ENCODE assay signal across 28 cellular contexts in the genomic region with DNA sequence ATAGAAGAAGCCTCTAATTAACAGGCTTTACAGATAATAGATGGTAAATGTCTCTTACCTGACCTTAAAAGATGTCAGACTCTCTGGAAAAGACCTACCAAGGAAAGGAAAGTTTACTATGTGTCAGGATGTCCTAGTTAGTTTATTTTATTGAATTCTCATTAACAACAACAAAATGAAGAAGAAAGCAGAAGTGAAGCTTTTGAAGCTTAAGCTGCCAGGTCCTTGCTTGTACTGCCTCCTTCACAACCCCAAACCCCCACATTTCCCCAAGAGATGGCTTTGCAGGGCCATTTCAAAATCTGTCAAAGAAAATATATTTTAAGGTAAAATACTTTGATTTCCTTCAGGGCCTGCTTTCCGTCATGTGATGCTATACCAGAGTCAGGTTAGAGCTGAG.
"Had no signal": no experiment of that assay in that cellular context is flagged by ENCODE, and none has a peak within 500 bp of the region (broad histone marks: within the 10 kb centered on the region; RNA-seq: fewer than 3 reads in every experiment).

No MANE protein-coding gene starts in this region.

- ATAC-seq: activated CD4-positive, alpha-beta T cell treated with anti-CD3 and anti-CD28 coated beads for 36 hours; activated CD4-positive, CD25-positive, alpha-beta regulatory T cell treated with anti-CD3 and anti-CD28 coated beads, Interleukin-2, amount 50 U/mL, for 24 hours; activated CD8-positive, alpha-beta memory T cell treated with anti-CD3 and anti-CD28 coated beads, Interleukin-2, amount 10 ng/mL, durations not matched to agents 7 days and 5 days; activated CD8-positive, alpha-beta T cell treated with anti-CD3 and anti-CD28 coated beads, Interleukin-2, amount 10 ng/mL, durations not matched to agents 7 days and 5 days; activated naive CD8-positive, alpha-beta T cell treated with anti-CD3 and anti-CD28 coated beads, Interleukin-2, amount 50 U/mL, for 24 hours; WTC11 had no signal

- DNase-seq: activated CD4-positive, alpha-beta memory T cell treated with anti-CD3 and anti-CD28 coated beads, Interleukin-2, amount 10 ng/mL, durations not matched to agents 7 days and 5 days; activated CD4-positive, alpha-beta T cell treated with anti-CD3 and anti-CD28 coated beads for 1 hour; activated CD4-positive, alpha-beta T cell treated with anti-CD3 and anti-CD28 coated beads for 36 hours; activated CD4-positive, alpha-beta T cell treated with anti-CD3 and anti-CD28 coated beads for 48 hours; activated CD4-positive, alpha-beta T cell treated with anti-CD3 and anti-CD28 coated beads, Interleukin-2, amount 10 ng/mL, durations not matched to agents 7 days and 5 days; activated CD4-positive, alpha-beta T cell treated with anti-CD3 and anti-CD28 coated beads, Interleukin-2, amount 50 U/mL, for 48 hours; activated CD4-positive, CD25-positive, alpha-beta regulatory T cell; activated CD8-positive, alpha-beta memory T cell treated with anti-CD3 and anti-CD28 coated beads for 24 hours; activated CD8-positive, alpha-beta memory T cell treated with anti-CD3 and anti-CD28 coated beads, Interleukin-2, amount 10 ng/mL, durations not matched to agents 7 days and 5 days; activated CD8-positive, alpha-beta memory T cell treated with anti-CD3 and anti-CD28 coated beads, Interleukin-2, amount 50 U/mL, for 48 hours; activated CD8-positive, alpha-beta T cell treated with anti-CD3 and anti-CD28 coated beads, Interleukin-2, amount 10 ng/mL, durations not matched to agents 7 days and 5 days; activated effector memory CD4-positive, alpha-beta T cell treated with Interleukin-2 at 50 U/mL for 16 hours; activated gamma-delta T cell; activated naive CD4-positive, alpha-beta T cell treated with anti-CD3 and anti-CD28 coated beads, Interleukin-2, amount 10 ng/mL, durations not matched to agents 7 days and 5 days; activated naive CD4-positive, alpha-beta T cell treated with Interleukin-2 at 50 U/mL for 16 hours; activated naive CD8-positive, alpha-beta T cell treated with anti-CD3 and anti-CD28 coated beads, Interleukin-2, amount 10 ng/mL, durations not matched to agents 7 days and 5 days; activated naive CD8-positive, alpha-beta T cell treated with anti-CD3 and anti-CD28 coated beads, Interleukin-2, amount 50 U/mL, for 24 hours; activated T-cell treated with anti-CD3 and anti-CD28 coated beads, Interleukin-2, amount 50 U/mL, for 24 hours; activated T-cell treated with anti-CD3 and anti-CD28 coated beads, Interleukin-2, amount 50 U/mL, for 48 hours; amygdala; anterior cingulate cortex; caudate nucleus; cerebellar nuclear complex; T-helper 2 cell; T-helper 9 cell; WERI-Rb-1 had no signal
